Comparison of ENCODE assay signal across 24 cellular contexts in the genomic region with DNA sequence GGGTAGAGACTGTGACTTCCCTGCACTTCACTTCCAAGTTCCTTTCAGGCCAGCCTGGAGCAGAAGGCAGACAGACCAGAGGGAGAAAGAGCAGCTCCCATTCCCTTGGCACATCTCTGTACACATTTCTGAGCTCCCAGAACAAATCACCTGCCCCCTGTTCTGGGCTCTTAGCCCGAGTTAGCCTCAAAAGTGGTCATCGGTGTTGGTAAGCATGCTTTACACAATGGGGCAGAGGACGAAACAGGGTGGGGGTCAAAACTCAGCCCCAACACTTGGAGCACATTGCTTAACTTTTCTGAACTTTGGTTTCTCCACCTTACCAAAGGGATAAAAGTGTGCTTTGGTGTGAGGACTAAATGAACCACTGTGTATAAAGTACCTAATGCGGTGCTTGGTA.
"Had no signal": no experiment of that assay in that cellular context is flagged by ENCODE, and none has a peak within 500 bp of the region (broad histone marks: within the 10 kb centered on the region; RNA-seq: fewer than 3 reads in every experiment).

No MANE protein-coding gene starts in this region.

- FAIRE-seq: endothelial cell of umbilical vein, islet of Langerhans, pancreas had no signal

- H3K27ac ChIP-seq: colonic mucosa, esophagus muscularis mucosa, foreskin keratinocyte, gastroesophageal sphincter, heart left ventricle, left ventricle myocardium inferior, pancreas, skin epidermis, suprapubic skin had no signal

- DNase-seq: colonic mucosa; effector memory CD4-positive, alpha-beta T cell; foreskin keratinocyte; heart left ventricle; hippocampal formation; left cardiac atrium; left ventricle myocardium inferior; mesendoderm; midbrain; naive thymus-derived CD8-positive, alpha-beta T cell; nephron progenitor cell; occipital lobe; pancreas; right cardiac atrium; stimulated activated CD4-positive, alpha-beta T cell treated with anti-CD3 and anti-CD28 coated beads, Interleukin-15, amount 100 ng/mL, for 24 hours; stimulated activated CD4-positive, alpha-beta T cell treated with anti-CD3 and anti-CD28 coated beads, Interleukin-2, amount 100 ng/mL, for 48 hours; stimulated activated naive B cell treated with anti-CD40 and anti-IgM and Interleukin-4, amounts not matched to agents 10 μg/mL and 1 μg/mL and 100 μg/mL, for 72 hours had no signal

- H3K27me3 ChIP-seq: colonic mucosa, esophagus muscularis mucosa, foreskin keratinocyte, gastroesophageal sphincter, heart left ventricle, pancreas, suprapubic skin had no signal

- H3K4me1 ChIP-seq: colonic mucosa, esophagus muscularis mucosa, foreskin keratinocyte, pancreas, suprapubic skin had no signal

- H3K9me3 ChIP-seq: colonic mucosa, esophagus muscularis mucosa, gastroesophageal sphincter, heart left ventricle, left ventricle myocardium inferior, pancreas, suprapubic skin had no signal

- H3K4me3 ChIP-seq: colonic mucosa, esophagus muscularis mucosa, gastroesophageal sphincter, heart left ventricle, left ventricle myocardium inferior, lung, pancreas, skin epidermis, suprapubic skin had no signal

- ATAC-seq: foreskin keratinocyte; gastroesophageal sphincter; left cardiac atrium; naive thymus-derived CD8-positive, alpha-beta T cell; pancreas; right cardiac atrium; stimulated activated naive B cell treated with anti-CD40 and anti-IgM and Interleukin-4, amounts not matched to agents 10 μg/mL and 1 μg/mL and 100 μg/mL, for 72 hours had no signal

- H3K36me3 ChIP-seq: colonic mucosa, esophagus muscularis mucosa, gastroesophageal sphincter, heart left ventricle, left ventricle myocardium inferior, pancreas, suprapubic skin had no signal
